8 cellular contexts compared by ENCODE assay signal in the genomic region with DNA sequence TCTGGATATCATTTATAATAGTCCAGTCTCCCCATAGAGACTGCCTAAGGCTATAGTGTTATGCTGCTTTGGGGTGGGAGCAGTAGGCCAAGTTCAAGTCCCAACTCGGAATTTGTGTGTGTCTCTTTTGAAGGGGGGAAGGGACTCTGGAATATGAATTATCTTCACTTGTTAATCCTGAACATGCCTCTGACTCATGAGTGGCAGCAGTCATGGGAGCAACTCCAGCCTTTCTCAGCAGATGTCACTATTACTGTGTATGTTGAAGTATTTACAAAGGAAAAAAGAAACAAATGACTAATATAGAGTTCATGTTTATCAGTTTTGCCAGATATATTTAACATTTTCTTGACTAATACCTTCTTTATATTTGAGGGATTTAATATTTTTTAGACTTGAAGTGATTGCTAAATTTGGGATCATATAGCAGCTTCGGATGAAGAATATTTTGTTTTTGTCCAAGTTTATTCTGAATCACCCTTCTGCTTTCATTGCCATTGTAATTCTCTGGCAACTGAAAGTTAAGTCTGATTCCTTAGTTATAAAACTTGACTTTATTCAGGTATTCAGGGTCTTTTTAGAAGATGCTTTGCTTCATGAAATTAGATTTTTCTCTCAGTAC. TPM values are rescaled to one million over a fixed set of nuclear protein-coding genes. Genes with fewer than 3 reads are reported as not detected.
A peak's percentile ranks its signal among the peaks of the same experiment; 100 is the strongest.
DNase-seq lines count a peak whose midpoint lies in the region; ATAC-seq and TF ChIP-seq lines count a peak whose summit lies in the region.

No MANE protein-coding gene starts in this region.

- H3K27ac ChIP-seq in Panc1 (ENCODE audit: low read length): no peak overlapping the region

- ATAC-seq in activated CD8-positive, alpha-beta T cell treated with anti-CD3 and anti-CD28 coated beads, Interleukin-2, amount 10 ng/mL, durations not matched to agents 7 days and 5 days: no peak
- no peak for ATAC-seq in activated CD8-positive, alpha-beta T cell treated with anti-CD3 and anti-CD28 coated beads for 36 hours
- ATAC-seq in Panc1: peak; percentile 88
- no peak for ATAC-seq in GM18909 (IDR thresholded peaks at IDR 0.05; ENCODE audit: poor library complexity, unreplicated experiment)
- no peak for ATAC-seq in HG03442 (IDR thresholded peaks at IDR 0.05; ENCODE audit: unreplicated experiment)
- no peak for ATAC-seq in GM19023 (IDR thresholded peaks at IDR 0.05; ENCODE audit: unreplicated experiment)

- H3K9me3 ChIP-seq in Panc1 (ENCODE audit: control insufficient read depth, insufficient read depth, low read depth, low read length): no peaks in the 10 kb centered on the region

- H3K27me3 Mint-ChIP-seq in activated CD8-positive, alpha-beta T cell treated with anti-CD3 and anti-CD28 coated beads, Interleukin-2, amount 10 ng/mL, durations not matched to agents 7 days and 5 days (ENCODE audit: low read depth): no peaks in the 10 kb centered on the region
- H3K27me3 Mint-ChIP-seq in activated CD8-positive, alpha-beta T cell treated with anti-CD3 and anti-CD28 coated beads for 36 hours: no peaks in the 10 kb centered on the region
- H3K27me3 Mint-ChIP-seq in osteocyte (ENCODE audit: unreplicated experiment): no peaks in the 10 kb centered on the region

- no peaks in the 10 kb centered on the region for H3K27me3 ChIP-seq in Panc1 (ENCODE audit: control insufficient read depth, insufficient read depth, low read length)

- H3K9me3 Mint-ChIP-seq in activated CD8-positive, alpha-beta T cell treated with anti-CD3 and anti-CD28 coated beads, Interleukin-2, amount 10 ng/mL, durations not matched to agents 7 days and 5 days (ENCODE audit: insufficient read depth): no peaks in the 10 kb centered on the region
- no peaks in the 10 kb centered on the region for H3K9me3 Mint-ChIP-seq in activated CD8-positive, alpha-beta T cell treated with anti-CD3 and anti-CD28 coated beads for 36 hours
- no peaks in the 10 kb centered on the region for H3K9me3 Mint-ChIP-seq in osteocyte (ENCODE audit: unreplicated experiment)

- no TSS peak for BruUV-seq in Panc1 (replicated peaks; lab: Mats Ljungman, UMichigan)

- no peak for TF ChIP-seq CTCF in activated CD8-positive, alpha-beta T cell treated with anti-CD3 and anti-CD28 coated beads for 36 hours (IDR thresholded peaks at IDR 0.05)
- peak; percentile 58; the same call in 1 of the 2 replicates for TF ChIP-seq CTCF in Panc1 (IDR thresholded peaks at IDR 0.05)
- TF ChIP-seq CTCF in osteocyte (IDR thresholded peaks at IDR 0.05): peak; percentile 74

- peak overlapping the region; percentile 30 for H3K27ac Mint-ChIP-seq in activated CD8-positive, alpha-beta T cell treated with anti-CD3 and anti-CD28 coated beads, Interleukin-2, amount 10 ng/mL, durations not matched to agents 7 days and 5 days
- H3K27ac Mint-ChIP-seq in activated CD8-positive, alpha-beta T cell treated with anti-CD3 and anti-CD28 coated beads for 36 hours: no peak overlapping the region
- peak overlapping the region; percentile 72 for H3K27ac Mint-ChIP-seq in osteocyte (ENCODE audit: unreplicated experiment)

- 0 out of 2 replicates have a peak, but pooled peaks cover 5% of the 10 kb centered on the region for H3K4me1 ChIP-seq in Panc1 (ENCODE audit: control insufficient read depth, insufficient read depth, low read length)

- no peak overlapping the region for H3K4me3 ChIP-seq in Panc1 (ENCODE audit: low read depth in 2 of 2, low read length in 2 of 2)

- peaks cover 35% of the 10 kb centered on the region for H3K4me1 Mint-ChIP-seq in activated CD8-positive, alpha-beta T cell treated with anti-CD3 and anti-CD28 coated beads, Interleukin-2, amount 10 ng/mL, durations not matched to agents 7 days and 5 days (ENCODE audit: low read depth)
- peaks cover 31% of the 10 kb centered on the region for H3K4me1 Mint-ChIP-seq in activated CD8-positive, alpha-beta T cell treated with anti-CD3 and anti-CD28 coated beads for 36 hours (ENCODE audit: low read depth)
- peaks cover 36% of the 10 kb centered on the region for H3K4me1 Mint-ChIP-seq in osteocyte (ENCODE audit: unreplicated experiment)

- POLR2A ChIA-PET in activated CD8-positive, alpha-beta T cell treated with anti-CD3 and anti-CD28 coated beads, Interleukin-2, amount 10 ng/mL, durations not matched to agents 7 days and 5 days (lab: Charles Lee): interaction anchor here (0.9 kb wide), 1 partner anchor 100 kb away, joined by 3 read pairs; no protein-coding TSS in a partner anchor
- POLR2A ChIA-PET in activated CD8-positive, alpha-beta T cell treated with anti-CD3 and anti-CD28 coated beads for 36 hours (lab: Charles Lee): interaction anchor here (4.2 kb wide), 1 partner anchor 34 kb away, joined by 19 read pairs; a partner anchor contains a TSS
- POLR2A ChIA-PET in Panc1 (lab: Charles Lee): no interaction called here

- CTCF ChIA-PET in activated CD8-positive, alpha-beta T cell treated with anti-CD3 and anti-CD28 coated beads, Interleukin-2, amount 10 ng/mL, durations not matched to agents 7 days and 5 days (lab: Charles Lee): interaction anchor here (0.9 to 7.4 kb wide), 9 partner anchors 22 to 155 kb away, joined by 3 to 95 read pairs (median 4); a partner anchor contains a TSS
- CTCF ChIA-PET in activated CD8-positive, alpha-beta T cell treated with anti-CD3 and anti-CD28 coated beads for 36 hours (lab: Charles Lee): interaction anchor here (1.0 to 2.9 kb wide), 6 partner anchors 14 to 100 kb away, joined by 3 to 16 read pairs (median 4); a partner anchor contains a TSS
- CTCF ChIA-PET in Panc1 (lab: Charles Lee): no interaction called here

- peaks cover 63% of the 10 kb centered on the region for H3K36me3 ChIP-seq in Panc1 (ENCODE audit: control insufficient read depth, insufficient read depth, low read length)

- in situ Hi-C loops in Panc1 (cut with HindIII; ENCODE audit: low pct_unique_long_range_greater_than_20kb, low sequenced_read_pairs): no loop called here

- peaks cover 65% of the 10 kb centered on the region for H3K36me3 Mint-ChIP-seq in activated CD8-positive, alpha-beta T cell treated with anti-CD3 and anti-CD28 coated beads, Interleukin-2, amount 10 ng/mL, durations not matched to agents 7 days and 5 days (ENCODE audit: low read depth)
- H3K36me3 Mint-ChIP-seq in activated CD8-positive, alpha-beta T cell treated with anti-CD3 and anti-CD28 coated beads for 36 hours (ENCODE audit: low read depth): peaks cover 50% of the 10 kb centered on the region
- peaks cover 42% of the 10 kb centered on the region for H3K36me3 Mint-ChIP-seq in osteocyte (ENCODE audit: unreplicated experiment)

- H3K4me3 Mint-ChIP-seq in activated CD8-positive, alpha-beta T cell treated with anti-CD3 and anti-CD28 coated beads, Interleukin-2, amount 10 ng/mL, durations not matched to agents 7 days and 5 days: no peak overlapping the region
- H3K4me3 Mint-ChIP-seq in activated CD8-positive, alpha-beta T cell treated with anti-CD3 and anti-CD28 coated beads for 36 hours: no peak overlapping the region
- H3K4me3 Mint-ChIP-seq in osteocyte (ENCODE audit: unreplicated experiment): no peak overlapping the region

- TF ChIP-seq POLR2A in erythroblast (IDR thresholded peaks at IDR 0.05; ENCODE audit: low read length): no peak

- intact Hi-C loops in activated CD8-positive, alpha-beta T cell treated with anti-CD3 and anti-CD28 coated beads for 36 hours (cut with micrococcal nuclease): loop anchor here (5.0 kb wide), 2 partner anchors 33 to 102 kb away; a partner anchor contains a TSS
- intact Hi-C loops in Panc1 (cut with micrococcal nuclease; ENCODE audit: unreplicated experiment): loop anchor here (5.0 kb wide), 1 partner anchor 102 kb away; no protein-coding TSS in a partner anchor

- DNase-seq in activated CD8-positive, alpha-beta T cell treated with anti-CD3 and anti-CD28 coated beads, Interleukin-2, amount 10 ng/mL, durations not matched to agents 7 days and 5 days: peak; percentile 30
- no peak for DNase-seq in activated CD8-positive, alpha-beta T cell treated with anti-CD3 and anti-CD28 coated beads for 36 hours
- DNase-seq in Panc1 (ENCODE audit: low read depth, low spot score) (peak; percentile 87), erythroblast (lab: John Stamatoyannopoulos, UW) (peak; percentile 38 to 76), osteocyte (ENCODE audit: extremely low spot score, unreplicated experiment) (no peak)

RNA-seq across cellular contexts. Expression of a gene that starts 23.4 kb away (rescaled TPM):
- total RNA-seq in activated CD8-positive, alpha-beta T cell treated with anti-CD3 and anti-CD28 coated beads, Interleukin-2, amount 10 ng/mL, durations not matched to agents 7 days and 5 days: not detected
- total RNA-seq in activated CD8-positive, alpha-beta T cell treated with anti-CD3 and anti-CD28 coated beads for 36 hours: not detected
- total RNA-seq in Panc1 (2021; ENCODE audit: unreplicated experiment) (not detected), osteocyte (not detected in 2 replicates)
- not detected for polyA plus RNA-seq in Panc1 (2012; ENCODE audit: insufficient read length)

Comparison
In these comparisons a context has a peak if more than half of its experiments do, and no peak if none do; other contexts are left out.
1. DNase-seq: peak in activated CD8-positive, alpha-beta T cell treated with anti-CD3 and anti-CD28 coated beads, Interleukin-2, amount 10 ng/mL, durations not matched to agents 7 days and 5 days (single experiment), Panc1 (single experiment) and erythroblast (2 of 2); none in activated CD8-positive, alpha-beta T cell treated with anti-CD3 and anti-CD28 coated beads for 36 hours (single experiment) and osteocyte (single experiment).